Comparison of ENCODE assay signal across 21 cellular contexts in the genomic region with DNA sequence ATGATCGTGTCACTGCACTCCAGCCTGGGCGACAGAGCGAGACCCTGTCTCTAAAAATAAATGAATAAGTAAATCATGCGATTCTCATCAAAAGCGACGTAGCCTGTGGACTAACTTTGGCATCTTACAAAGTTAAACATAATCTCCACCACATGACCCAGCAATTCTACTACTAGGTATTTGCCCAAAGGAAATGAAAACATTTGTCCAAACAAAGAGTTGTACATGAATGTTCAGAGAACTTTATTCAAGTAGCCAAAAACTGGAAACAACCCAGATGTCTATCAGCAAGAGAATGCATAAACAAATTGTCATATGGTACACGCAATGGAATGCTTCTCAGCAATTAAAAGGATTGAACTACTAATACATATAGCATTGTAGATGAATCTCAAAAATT.
DNase-seq lines count a peak whose midpoint lies in the region; ATAC-seq and TF ChIP-seq lines count a peak whose summit lies in the region.
"Had no signal": no experiment of that assay in that cellular context is flagged by ENCODE, and none has a peak within 500 bp of the region (broad histone marks: within the 10 kb centered on the region; RNA-seq: fewer than 3 reads in every experiment).

No MANE protein-coding gene starts in this region.

- no peak overlapping the region for H2BK5ac ChIP-seq in mesenchymal stem cell (ENCODE audit: low read depth, low read length, poor library complexity, severe bottlenecking)

- peaks cover 67% of the 10 kb centered on the region for H3K4me1 Mint-ChIP-seq in Calu3 (ENCODE audit: low read depth, unreplicated experiment)
- peaks cover 15% of the 10 kb centered on the region for H3K4me1 Mint-ChIP-seq in activated T-cell treated with anti-CD3 and anti-CD28 coated beads, Interleukin-2, amount 50 U/mL, for 24 hours (ENCODE audit: low read depth)

- peaks cover 17% of the 10 kb centered on the region for H3K36me3 Mint-ChIP-seq in Calu3 (ENCODE audit: insufficient read depth, unreplicated experiment)
- H3K36me3 Mint-ChIP-seq in activated T-cell treated with anti-CD3 and anti-CD28 coated beads, Interleukin-2, amount 50 U/mL, for 24 hours (ENCODE audit: low read depth): no peaks in the 10 kb centered on the region

- H2AK5ac ChIP-seq in mesenchymal stem cell (ENCODE audit: low read length, severe bottlenecking): no peak overlapping the region

- H3K4ac ChIP-seq in mesenchymal stem cell (ENCODE audit: low read depth in 1 of 2, low read length in 2 of 2): no peak overlapping the region

- no peak overlapping the region for H3K23ac ChIP-seq in mesenchymal stem cell (ENCODE audit: low read length in 2 of 2)

- CTCF ChIA-PET in Calu3 (lab: Charles Lee): no interaction called here

- H3K27me3 Mint-ChIP-seq in Calu3 (ENCODE audit: unreplicated experiment): no peaks in the 10 kb centered on the region
- no peaks in the 10 kb centered on the region for H3K27me3 Mint-ChIP-seq in activated T-cell treated with anti-CD3 and anti-CD28 coated beads, Interleukin-2, amount 50 U/mL, for 24 hours
- H3K27me3 Mint-ChIP-seq: activated T-helper 17 cell treated with anti-CD3 and anti-CD28 coated beads, Interleukin-2, amount 50 U/mL, for 72 hours; dendritic cell treated with granulocyte-macrophage colony-stimulating factor and Interleukin-4, amounts not matched to agents 40 ng/mL and 50 ng/mL, for 4 days had no signal

- H3K27ac Mint-ChIP-seq in Calu3 (ENCODE audit: unreplicated experiment): peak overlapping the region; percentile 93
- H3K27ac Mint-ChIP-seq in activated T-cell treated with anti-CD3 and anti-CD28 coated beads, Interleukin-2, amount 50 U/mL, for 24 hours: no peak overlapping the region
- H3K27ac Mint-ChIP-seq: activated CD8-positive, alpha-beta T cell treated with anti-CD3 and anti-CD28 coated beads, Interleukin-2, amount 10 ng/mL, durations not matched to agents 7 days and 5 days; activated T-helper 17 cell treated with anti-CD3 and anti-CD28 coated beads, Interleukin-2, amount 50 U/mL, for 72 hours; dendritic cell treated with granulocyte-macrophage colony-stimulating factor and Interleukin-4, amounts not matched to agents 40 ng/mL and 50 ng/mL, for 4 days; nephron progenitor cell had no signal

- H2BK120ac ChIP-seq in mesenchymal stem cell (ENCODE audit: low read depth, low read length): no peak overlapping the region

- H3K9me3 ChIP-seq in SJSA1 (replicated peaks) (no peaks in the 10 kb centered on the region), mesenchymal stem cell (ENCODE audit: control insufficient read depth, low read length) (no peaks in the 10 kb centered on the region)
- H3K9me3 ChIP-seq: gastroesophageal sphincter, right atrium auricular region, suprapubic skin had no signal

- WGBS in mesenchymal stem cell: 2% methylated on average over 6 of the region's 7 CpGs

- TF ChIP-seq CTCF in Calu3 (IDR thresholded peaks at IDR 0.05; ENCODE audit: unreplicated experiment) (no peak), epithelial cell of proximal tubule (conservative IDR thresholded peaks at IDR 0.05; ENCODE audit: low read depth, low read length) (no peak)

- H3K9ac ChIP-seq in mesenchymal stem cell (ENCODE audit: low read length): no peak overlapping the region

- H3K4me1 ChIP-seq in SJSA1 (replicated peaks) (peaks cover 62% of the 10 kb centered on the region), mesenchymal stem cell (ENCODE audit: control insufficient read depth, insufficient read depth, low read depth, low read length) (peaks cover 14% of the 10 kb centered on the region)

- no peak overlapping the region for H3K4me3 Mint-ChIP-seq in Calu3 (ENCODE audit: low read depth, unreplicated experiment)
- no peak overlapping the region for H3K4me3 Mint-ChIP-seq in activated T-cell treated with anti-CD3 and anti-CD28 coated beads, Interleukin-2, amount 50 U/mL, for 24 hours
- H3K4me3 Mint-ChIP-seq: activated CD8-positive, alpha-beta T cell treated with anti-CD3 and anti-CD28 coated beads, Interleukin-2, amount 10 ng/mL, durations not matched to agents 7 days and 5 days; activated T-helper 17 cell treated with anti-CD3 and anti-CD28 coated beads, Interleukin-2, amount 50 U/mL, for 72 hours; dendritic cell treated with granulocyte-macrophage colony-stimulating factor and Interleukin-4, amounts not matched to agents 40 ng/mL and 50 ng/mL, for 4 days; nephron progenitor cell had no signal

- intact Hi-C loops in Calu3 (cut with micrococcal nuclease; ENCODE audit: unreplicated experiment): no loop called here

- H2AFZ ChIP-seq in mesenchymal stem cell (ENCODE audit: low read depth, low read length): no peak overlapping the region

- no peak for DNase-seq in Calu3
- peak in 1 of 2 experiments; percentile 91 for DNase-seq in SJSA1 (ENCODE audit: low read depth in 1 of 2, low spot score in 2 of 2)
- DNase-seq in epithelial cell of proximal tubule (ENCODE audit: low read depth): peak; percentile 56
- peak; percentile 75 for DNase-seq in mesenchymal stem cell
- DNase-seq in NCI-H1436 treated with DMSO at 0.1 percent for 48 hours (lab: John Stamatoyannopoulos, UW): no peak
- no peak for DNase-seq in OCI-M2 (lab: John Stamatoyannopoulos, UW; ENCODE audit: unreplicated experiment)
- no peak for DNase-seq in activated T-cell treated with anti-CD3 and anti-CD28 coated beads, Interleukin-2, amount 50 U/mL, for 24 hours
- DNase-seq: activated CD8-positive, alpha-beta T cell treated with anti-CD3 and anti-CD28 coated beads, Interleukin-2, amount 10 ng/mL, durations not matched to agents 7 days and 5 days; aorta; DMS153; Kasumi-1; mesendoderm; NCI-H1694 treated with DMSO at 0.1 percent for 48 hours; NCI-H510A treated with DMSO at 0.1 percent for 48 hours; nephron progenitor cell had no signal

- H3K9me3 Mint-ChIP-seq in Calu3 (ENCODE audit: low read depth, unreplicated experiment): no peaks in the 10 kb centered on the region
- H3K9me3 Mint-ChIP-seq in activated T-cell treated with anti-CD3 and anti-CD28 coated beads, Interleukin-2, amount 50 U/mL, for 24 hours: no peaks in the 10 kb centered on the region
- H3K9me3 Mint-ChIP-seq: activated T-helper 17 cell treated with anti-CD3 and anti-CD28 coated beads, Interleukin-2, amount 50 U/mL, for 72 hours; dendritic cell treated with granulocyte-macrophage colony-stimulating factor and Interleukin-4, amounts not matched to agents 40 ng/mL and 50 ng/mL, for 4 days; nephron progenitor cell had no signal

- H3K27me3 ChIP-seq in SJSA1 (replicated peaks) (no peaks in the 10 kb centered on the region), mesenchymal stem cell (ENCODE audit: control insufficient read depth in 1 of 2, insufficient read depth in 1 of 2, low read length in 2 of 2) (no peaks in the 10 kb centered on the region)
- H3K27me3 ChIP-seq: gastroesophageal sphincter, right atrium auricular region, suprapubic skin had no signal

- H3K36me3 ChIP-seq in SJSA1 (no peaks in the 10 kb centered on the region), mesenchymal stem cell (ENCODE audit: control insufficient read depth in 1 of 2, insufficient read depth in 2 of 2, low read depth in 1 of 2, low read length in 2 of 2) (no peaks in the 10 kb centered on the region)
- H3K36me3 ChIP-seq: gastroesophageal sphincter, right atrium auricular region, suprapubic skin had no signal

- peak overlapping the region in 1 of 2 experiments; percentile 61 for H3K18ac ChIP-seq in mesenchymal stem cell (ENCODE audit: low read depth in 1 of 2, low read length in 2 of 2)

- H2BK12ac ChIP-seq in mesenchymal stem cell (ENCODE audit: low read length in 2 of 2): peak overlapping the region in 1 of 2 experiments; percentile 75

- no peak for ATAC-seq in GM18861 (IDR thresholded peaks at IDR 0.05; ENCODE audit: unreplicated experiment)
- ATAC-seq: activated CD8-positive, alpha-beta T cell treated with anti-CD3 and anti-CD28 coated beads, Interleukin-2, amount 10 ng/mL, durations not matched to agents 7 days and 5 days; activated T-helper 17 cell treated with anti-CD3 and anti-CD28 coated beads, Interleukin-2, amount 50 U/mL, for 72 hours; gastroesophageal sphincter had no signal

- H3K4me3 ChIP-seq in SJSA1 (no peak overlapping the region), epithelial cell of proximal tubule (ENCODE audit: low read depth, low read length) (no peak overlapping the region), mesenchymal stem cell (ENCODE audit: insufficient read depth in 1 of 2, low read depth in 1 of 2, low read length in 2 of 2) (no peak overlapping the region)
- H3K4me3 ChIP-seq: gastroesophageal sphincter, right atrium auricular region, suprapubic skin had no signal

- H2BK15ac ChIP-seq in mesenchymal stem cell (ENCODE audit: low read depth, poor library complexity, severe bottlenecking): no peak overlapping the region

- H3K14ac ChIP-seq in mesenchymal stem cell (ENCODE audit: low read length in 2 of 2): no peak overlapping the region

- H3K79me1 ChIP-seq in mesenchymal stem cell (replicated peaks; ENCODE audit: low read length, poor library complexity, severe bottlenecking): no peaks in the 10 kb centered on the region

- H3K27ac ChIP-seq in SJSA1 (peak overlapping the region; percentile 99), mesenchymal stem cell (ENCODE audit: low read length, poor library complexity, severe bottlenecking) (no peak overlapping the region)
- H3K27ac ChIP-seq: gastroesophageal sphincter, right atrium auricular region, suprapubic skin had no signal

- H4K91ac ChIP-seq in mesenchymal stem cell (ENCODE audit: low read length): no peak overlapping the region

- no peak overlapping the region for H3K4me2 ChIP-seq in mesenchymal stem cell (ENCODE audit: low read length, poor library complexity, severe bottlenecking)

- H4K8ac ChIP-seq in mesenchymal stem cell (ENCODE audit: low read length): no peak overlapping the region

- no TSS peak for BruUV-seq in Calu3 (replicated peaks; lab: Mats Ljungman, UMichigan)

Comparison
In these comparisons a context has a peak if more than half of its experiments do, and no peak if none do; other contexts are left out.
1. DNase-seq: peak in epithelial cell of proximal tubule (single experiment) and mesenchymal stem cell (single experiment); none in Calu3 (single experiment), NCI-H1436 treated with DMSO at 0.1 percent for 48 hours (single experiment), OCI-M2 (single experiment) and activated T-cell treated with anti-CD3 and anti-CD28 coated beads, Interleukin-2, amount 50 U/mL, for 24 hours (single experiment).